Comparison of ENCODE assay signal across 20 cellular contexts in genomic region chr17:49334744-49335512, GRCh38.
"Had no signal": no experiment of that assay in that cellular context is flagged by ENCODE, and none has a peak within 500 bp of the region (broad histone marks: within the 10 kb centered on the region; RNA-seq: fewer than 3 reads in every experiment).

No MANE protein-coding gene starts in this region.

- H3K27me3 ChIP-seq: body of pancreas, spleen, stomach, testis had no signal

- H3K36me3 ChIP-seq: spleen, stomach had no signal

- H3K36me3 Mint-ChIP-seq: WTC11 had no signal

- H3K4me3 ChIP-seq: body of pancreas, spleen, stomach, testis had no signal

- H3K27ac Mint-ChIP-seq: activated CD4-positive, alpha-beta memory T cell treated with anti-CD3 and anti-CD28 coated beads, Interleukin-2, amount 10 ng/mL, durations not matched to agents 7 days and 5 days; activated naive CD8-positive, alpha-beta T cell; dendritic cell treated with granulocyte-macrophage colony-stimulating factor and Interleukin-4, amounts not matched to agents 40 ng/mL and 50 ng/mL, for 4 days; nephron; progenitor cell of endocrine pancreas; WTC11 had no signal

- H3K27me3 Mint-ChIP-seq: activated naive CD8-positive, alpha-beta T cell; dendritic cell treated with granulocyte-macrophage colony-stimulating factor and Interleukin-4, amounts not matched to agents 40 ng/mL and 50 ng/mL, for 4 days; progenitor cell of endocrine pancreas had no signal

- H3K9me3 Mint-ChIP-seq: activated CD4-positive, alpha-beta memory T cell treated with anti-CD3 and anti-CD28 coated beads, Interleukin-2, amount 10 ng/mL, durations not matched to agents 7 days and 5 days; activated T-cell treated with anti-CD3 and anti-CD28 coated beads, Interleukin-2, amount 50 U/mL, for 4 hours; dendritic cell treated with granulocyte-macrophage colony-stimulating factor and Interleukin-4, amounts not matched to agents 40 ng/mL and 50 ng/mL, for 4 days; nephron had no signal

- DNase-seq: activated CD4-positive, alpha-beta memory T cell treated with anti-CD3 and anti-CD28 coated beads, Interleukin-2, amount 10 ng/mL, durations not matched to agents 7 days and 5 days; activated CD4-positive, alpha-beta T cell treated with anti-CD3 and anti-CD28 coated beads for 4 hours; activated gamma-delta T cell treated with Interleukin-2 at 50 U/mL for 16 hours; activated T-cell treated with anti-CD3 and anti-CD28 coated beads, Interleukin-2, amount 50 U/mL, for 4 hours; amniotic stem cell; body of pancreas; effector memory CD4-positive, alpha-beta T cell; hippocampal formation; nucleus accumbens; spleen; stomach; T-helper 2 cell; testis had no signal

- H3K27ac ChIP-seq: body of pancreas, epithelial cell of prostate, spleen, testis had no signal

- H3K9me3 ChIP-seq: body of pancreas, spleen, stomach, testis had no signal

- ATAC-seq: activated T-cell treated with anti-CD3 and anti-CD28 coated beads, Interleukin-2, amount 50 U/mL, for 4 hours; body of pancreas; sciatic nerve; WTC11 had no signal

- H3K4me3 Mint-ChIP-seq: activated CD4-positive, alpha-beta memory T cell treated with anti-CD3 and anti-CD28 coated beads, Interleukin-2, amount 10 ng/mL, durations not matched to agents 7 days and 5 days; activated naive CD8-positive, alpha-beta T cell; activated T-cell treated with anti-CD3 and anti-CD28 coated beads, Interleukin-2, amount 50 U/mL, for 4 hours; dendritic cell treated with granulocyte-macrophage colony-stimulating factor and Interleukin-4, amounts not matched to agents 40 ng/mL and 50 ng/mL, for 4 days; nephron; WTC11 had no signal
